In genomic region chr13:112733661-112734379, GRCh38 we compare ENCODE assay signal across 10 cellular contexts. TPM values are rescaled to one million over a fixed set of nuclear protein-coding genes. Genes with fewer than 3 reads are reported as not detected.
DNase-seq lines count a peak whose midpoint lies in the region; TF ChIP-seq lines count a peak whose summit lies in the region.
"Had no signal": no experiment of that assay in that cellular context is flagged by ENCODE, and none has a peak within 500 bp of the region (broad histone marks: within the 10 kb centered on the region; RNA-seq: fewer than 3 reads in every experiment).

No MANE protein-coding gene starts in this region.

- TF ChIP-seq CTCF in CD14-positive monocyte (IDR thresholded peaks at IDR 0.05) = no peak

- peak; percentile 19 for DNase-seq in COLO829 (ENCODE audit: low spot score)
- peak; percentile 17 for DNase-seq in NCI-H1105 (lab: John Stamatoyannopoulos, UW)
- peak; percentile 58 for DNase-seq in SK-N-DZ (ENCODE audit: low spot score)
- DNase-seq in islet precursor cell = peak; percentile 75
- DNase-seq in activated gamma-delta T cell (lab: John Stamatoyannopoulos, UW) = no peak
- no peak for DNase-seq in CD14-positive monocyte (ENCODE audit: low spot score)
- DNase-seq in stimulated activated CD4-positive, alpha-beta T cell treated with anti-CD3 and anti-CD28 coated beads, Interleukin-12 subunit alpha, Interleukin-12 subunit beta, amount 100 ng/mL, for 4 hours = no peak
- no peak for DNase-seq in A172 (ENCODE audit: low spot score)
- DNase-seq: activated CD8-positive, alpha-beta memory T cell treated with anti-CD3 and anti-CD28 coated beads, Interleukin-2, amount 50 U/mL, for 48 hours; MM.1S had no signal

- H3K4me1 Mint-ChIP-seq in CD14-positive monocyte = peaks cover 6% of the 10 kb centered on the region

- H3K9me3 Mint-ChIP-seq in CD14-positive monocyte = no peaks in the 10 kb centered on the region

- H3K4me3 Mint-ChIP-seq in CD14-positive monocyte = no peak overlapping the region

- peak overlapping the region in 1 of 7 donors; percentile 17 for H3K27ac Mint-ChIP-seq in CD14-positive monocyte

- peaks cover 0 to 1% (median 0%) of the 10 kb centered on the region in 3 donors for H3K27me3 Mint-ChIP-seq in CD14-positive monocyte (ENCODE audit: low read depth in 3 of 3)

- intact Hi-C loops in CD14-positive monocyte (cut with micrococcal nuclease) = no loop called here

- H3K36me3 Mint-ChIP-seq in CD14-positive monocyte = peaks cover 23 to 41% of the 10 kb centered on the region in 2 donors

RNA-seq across cellular contexts. Expression of gene ATP11A, which starts 44.0 kb away (rescaled TPM):
- 5.8 and 7.6 TPM in 2 replicates for polyA plus RNA-seq in SK-N-DZ (2014; cell fraction: cytosol; rRNA removed)
- 19.1 and 51.5 TPM in 2 replicates for polyA plus RNA-seq in SK-N-DZ (2014; cell fraction: nucleus; rRNA removed)
- 1 to 10 TPM; 7.2 to 7.6 TPM for polyA plus RNA-seq in CD14-positive monocyte
- 6.6 and 8.8 TPM in 2 replicates for total RNA-seq in A172 (2014; rRNA removed; shearing (Covaris generic))

Comparison
In these comparisons a context has a peak if more than half of its experiments do, and no peak if none do; other contexts are left out.
1. DNase-seq: peak in COLO829 (single experiment), NCI-H1105 (single experiment), SK-N-DZ (single experiment) and islet precursor cell (single experiment); none in activated gamma-delta T cell (single experiment), CD14-positive monocyte (single experiment), stimulated activated CD4-positive, alpha-beta T cell treated with anti-CD3 and anti-CD28 coated beads, Interleukin-12 subunit alpha, Interleukin-12 subunit beta, amount 100 ng/mL, for 4 hours (single experiment) and A172 (single experiment).